ENCODE assay signal across 17 cellular contexts in the genomic region with DNA sequence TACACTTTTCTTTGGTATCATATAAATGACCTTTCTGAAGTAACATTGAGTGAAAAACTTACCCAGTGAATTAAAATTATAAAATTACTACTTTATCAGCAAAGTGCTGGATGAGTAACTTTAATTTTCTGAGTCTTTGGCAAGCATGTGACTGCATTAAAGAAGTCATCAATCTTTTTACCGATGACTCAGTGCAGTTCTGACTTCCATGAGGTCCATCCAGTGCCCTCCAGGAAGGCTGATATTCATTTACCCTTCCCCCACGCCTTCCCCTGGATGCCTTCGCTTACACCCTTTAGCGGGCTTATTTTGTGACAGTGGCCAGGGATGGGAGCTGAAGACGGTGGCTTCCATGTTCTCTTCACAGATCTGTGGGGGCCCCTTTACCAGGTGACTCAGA.
DNase-seq lines count a peak whose midpoint lies in the region; TF ChIP-seq lines count a peak whose summit lies in the region.
"Had no signal": no experiment of that assay in that cellular context is flagged by ENCODE, and none has a peak within 500 bp of the region (broad histone marks: within the 10 kb centered on the region; RNA-seq: fewer than 3 reads in every experiment).

No MANE protein-coding gene starts in this region.

- no peak for TF ChIP-seq CTCF in transverse colon (IDR thresholded peaks at IDR 0.05)

- H3K27me3 ChIP-seq in BLaER1: no peaks in the 10 kb centered on the region
- H3K27me3 ChIP-seq in neuronal stem cell (ENCODE audit: control insufficient read depth in 3 of 3, insufficient read depth in 3 of 3, low read depth in 1 of 3, low read length in 3 of 3): peaks cover 0 to 2% (median 0%) of the 10 kb centered on the region in 3 experiments
- no peaks in the 10 kb centered on the region for H3K27me3 ChIP-seq in Karpas-422 (ENCODE audit: low read length)
- no peaks in the 10 kb centered on the region for H3K27me3 ChIP-seq in transverse colon
- H3K27me3 ChIP-seq: BE2C had no signal

- H3K14ac ChIP-seq in neuronal stem cell (ENCODE audit: low read length): peak overlapping the region; percentile 38

- no peak overlapping the region for H3K4ac ChIP-seq in neuronal stem cell (ENCODE audit: low read length)

- H4K8ac ChIP-seq in neuronal stem cell (ENCODE audit: low read depth, low read length): no peak overlapping the region

- no peaks in the 10 kb centered on the region for H3K79me1 ChIP-seq in neuronal stem cell (ENCODE audit: low read depth, low read length)

- H2BK5ac ChIP-seq in neuronal stem cell (ENCODE audit: low read length): no peak overlapping the region

- H2BK12ac ChIP-seq in neuronal stem cell (ENCODE audit: low read length): no peak overlapping the region

- no peak overlapping the region for H3K18ac ChIP-seq in neuronal stem cell (ENCODE audit: low read length)

- no peak for TF ChIP-seq POLR2A in transverse colon (IDR thresholded peaks at IDR 0.05)

- H3K4me2 ChIP-seq in BLaER1 (peak overlapping the region; percentile 22; the same call in 1 of the 2 replicates), neuronal stem cell (ENCODE audit: insufficient read depth, low read length, poor library complexity, severe bottlenecking) (no peak overlapping the region), Karpas-422 (ENCODE audit: low read depth, low read length, poor library complexity, severe bottlenecking) (no peak overlapping the region)

- no peak overlapping the region for H3K27ac ChIP-seq in BLaER1
- H3K27ac ChIP-seq in neuronal stem cell (replicated peaks; ENCODE audit: low read length): no peak overlapping the region
- H3K27ac ChIP-seq in Karpas-422 (ENCODE audit: low read length): no peak overlapping the region
- H3K27ac ChIP-seq in transverse colon: no peak overlapping the region
- H3K27ac ChIP-seq: C4-2B, GM23248 had no signal

- no peak overlapping the region for H2BK15ac ChIP-seq in neuronal stem cell (ENCODE audit: low read length)

- peak; percentile 35 for DNase-seq in HT1080 (ENCODE audit: low read depth)
- DNase-seq in amniotic epithelial cell (ENCODE audit: low read depth): peak; percentile 41
- no peak for DNase-seq in neuronal stem cell (ENCODE audit: low spot score)
- no peak for DNase-seq in Karpas-422
- no peak for DNase-seq in transverse colon
- DNase-seq in NCI-H82 (lab: John Stamatoyannopoulos, UW): no peak
- DNase-seq: ACHN; BE2C; Calu3; CD4-positive, alpha-beta T cell; DMS79 treated with DMSO at 0.1 percent for 48 hours; EL; GM23248 had no signal

- intact Hi-C loops in transverse colon (cut with DNase I; ENCODE audit: low total_unique reads): loop anchor here (5.0 kb wide), 1 partner anchor 538 kb away; no protein-coding TSS in a partner anchor

- H3K9ac ChIP-seq in BLaER1 (no peak overlapping the region), neuronal stem cell (ENCODE audit: low read depth, low read length, poor library complexity) (no peak overlapping the region), Karpas-422 (ENCODE audit: low read length) (no peak overlapping the region)
- H3K9ac ChIP-seq: GM23248 had no signal

- H2BK120ac ChIP-seq in neuronal stem cell (ENCODE audit: low read depth, low read length): no peak overlapping the region

- H4K20me1 ChIP-seq in BLaER1: no peaks in the 10 kb centered on the region
- no peaks in the 10 kb centered on the region for H4K20me1 ChIP-seq in Karpas-422 (ENCODE audit: insufficient read depth, low read depth, low read length)

- WGBS in neuronal stem cell (ENCODE audit: extremely low coverage in 2 of 2, insufficient read length in 2 of 2, insufficient replicate concordance in 1 of 2), 2 donors: no CpG with 5 or more reads among the region's 5 CpGs
- WGBS in transverse colon (ENCODE audit: low coverage in 1 of 2), 2 donors: 86 to 87% methylated on average over 4 to 5 of the region's 5 CpGs

- H3K23ac ChIP-seq in neuronal stem cell (ENCODE audit: low read depth, low read length, poor library complexity): no peak overlapping the region

- H3K9me3 ChIP-seq in BLaER1 (no peaks in the 10 kb centered on the region), neuronal stem cell (replicated peaks in 1 of 2; ENCODE audit: control insufficient read depth in 2 of 2, insufficient read depth in 1 of 2, low read depth in 1 of 2, low read length in 2 of 2) (peaks cover 0 to 4% of the 10 kb centered on the region in 2 donors), Karpas-422 (ENCODE audit: low read length) (no peaks in the 10 kb centered on the region), transverse colon (peaks cover 0 to 4% of the 10 kb centered on the region in 2 donors)
- H3K9me3 ChIP-seq: BE2C, HAP-1 had no signal

- in situ Hi-C loops in transverse colon (cut with MboI; ENCODE audit: low pct_ligation_motif_present in 1 of 4, low pct_unique_long_range_greater_than_20kb in 1 of 4, low sequenced_read_pairs in 3 of 4): no loop called here

- no peak overlapping the region for H3K4me3 ChIP-seq in BLaER1
- H3K4me3 ChIP-seq in neuronal stem cell (ENCODE audit: low read length in 2 of 2): no peak overlapping the region
- no peak overlapping the region for H3K4me3 ChIP-seq in Karpas-422 (ENCODE audit: low read length)
- no peak overlapping the region for H3K4me3 ChIP-seq in transverse colon
- H3K4me3 ChIP-seq: GM12878, GM23248, HAP-1 had no signal

- TF ChIP-seq EP300 in transverse colon (IDR thresholded peaks at IDR 0.05; ENCODE audit: low read depth): no peak

- no peak overlapping the region for H2AK5ac ChIP-seq in neuronal stem cell (ENCODE audit: low read depth, low read length)

- H2AFZ ChIP-seq in neuronal stem cell (ENCODE audit: low read length) (no peak overlapping the region), Karpas-422 (ENCODE audit: low read length) (no peak overlapping the region)
- H2AFZ ChIP-seq: GM23248 had no signal

- no peak overlapping the region for H4K91ac ChIP-seq in neuronal stem cell (ENCODE audit: low read depth, low read length, poor library complexity)

- H3K36me3 ChIP-seq in BLaER1 (no peaks in the 10 kb centered on the region), neuronal stem cell (replicated peaks in 1 of 2; ENCODE audit: control insufficient read depth in 2 of 2, insufficient read depth in 2 of 2, low read length in 2 of 2) (peaks cover 0 to 2% of the 10 kb centered on the region in 2 donors), Karpas-422 (ENCODE audit: insufficient read depth, low read length) (no peaks in the 10 kb centered on the region), transverse colon (no peaks in the 10 kb centered on the region)
- H3K36me3 ChIP-seq: BE2C, HAP-1 had no signal

- no peaks in the 10 kb centered on the region for H3K9me2 ChIP-seq in Karpas-422 (replicated peaks; ENCODE audit: insufficient read depth, low read length)

- H3K4me1 ChIP-seq in BLaER1 (peaks cover 10% of the 10 kb centered on the region), neuronal stem cell (ENCODE audit: control insufficient read depth in 2 of 2, insufficient read depth in 1 of 2, low read depth in 1 of 2, low read length in 2 of 2) (peaks cover 0 to 2% of the 10 kb centered on the region in 2 donors), Karpas-422 (ENCODE audit: low read length) (no peaks in the 10 kb centered on the region), transverse colon (no peaks in the 10 kb centered on the region)
- H3K4me1 ChIP-seq: BE2C, HAP-1 had no signal

- H3K79me2 ChIP-seq in Karpas-422 (ENCODE audit: low read length): no peaks in the 10 kb centered on the region

Comparison
In these comparisons a context has a peak if more than half of its experiments do, and no peak if none do; other contexts are left out.
1. DNase-seq: peak in HT1080 (single experiment) and amniotic epithelial cell (single experiment); none in neuronal stem cell (single experiment), Karpas-422 (single experiment), transverse colon (single experiment) and NCI-H82 (single experiment).